Comparison of ENCODE assay signal across 2 cellular contexts in genomic region chr12:80512781-80513180, GRCh38.
TF ChIP-seq lines count a peak whose summit lies in the region.

No MANE protein-coding gene starts in this region.

TF ChIP-seq in IMR-90, 13 proteins besides CTCF, POLR2A, EP300 and RAD21 (continued from another document):
- TF ChIP-seq ELK1 (IDR thresholded peaks at IDR 0.05; ENCODE audit: borderline replicate concordance, low read depth, low read length) = no peak
- no peak for TF ChIP-seq RCOR1 (IDR thresholded peaks at IDR 0.05; ENCODE audit: insufficient replicate concordance, low read length)
- no peak for TF ChIP-seq BHLHE40 (IDR thresholded peaks at IDR 0.05; ENCODE audit: low read depth, low read length)
- TF ChIP-seq NFE2L2 (IDR thresholded peaks at IDR 0.05; ENCODE audit: low read depth, low read length) = no peak
- no peak for TF ChIP-seq CHD1 (IDR thresholded peaks at IDR 0.05; ENCODE audit: low read depth, low read length)
- TF ChIP-seq CEBPB (IDR thresholded peaks at IDR 0.05; ENCODE audit: low read depth, low read length) = no peak
TF ChIP-seq in IMR-90: peak in this region for 0.

TF ChIP-seq in endothelial cell of umbilical vein, 7 proteins besides CTCF, POLR2A, EP300 and RAD21 (continued from another document):
- no peak for TF ChIP-seq POLR2AphosphoS5 (IDR thresholded peaks at IDR 0.05; ENCODE audit: insufficient read depth, low read depth, low read length)
- TF ChIP-seq GATA2 (IDR thresholded peaks at IDR 0.05; ENCODE audit: insufficient read depth, insufficient read length, low read depth, low read length) = no peak
- TF ChIP-seq MAX (IDR thresholded peaks at IDR 0.05; ENCODE audit: insufficient read depth, insufficient read length) = no peak
TF ChIP-seq in endothelial cell of umbilical vein: peak in this region for 0.
